24 cellular contexts compared by ENCODE assay signal in genomic region chr19:20151617-20152145, GRCh38.
"Had no signal": no experiment of that assay in that cellular context is flagged by ENCODE, and none has a peak within 500 bp of the region (broad histone marks: within the 10 kb centered on the region; RNA-seq: fewer than 3 reads in every experiment).

No MANE protein-coding gene starts in this region.

- H3K9me3 ChIP-seq: left ventricle myocardium inferior, mucosa of descending colon, neutrophil, pancreas, tibial artery, uterus had no signal

- H3K9me3 Mint-ChIP-seq: activated CD4-positive, alpha-beta memory T cell treated with anti-CD3 and anti-CD28 coated beads for 36 hours; activated naive CD8-positive, alpha-beta T cell treated with anti-CD3 and anti-CD28 coated beads, Interleukin-2, amount 50 U/mL, for 24 hours had no signal

- H3K27me3 ChIP-seq: dorsolateral prefrontal cortex, neutrophil, pancreas, tibial artery, uterus had no signal

- H3K4me1 Mint-ChIP-seq: activated CD4-positive, alpha-beta T cell treated with anti-CD3 and anti-CD28 coated beads for 36 hours; activated CD8-positive, alpha-beta memory T cell treated with anti-CD3 and anti-CD28 coated beads, Interleukin-2, amount 10 ng/mL, durations not matched to agents 7 days and 5 days; activated naive CD8-positive, alpha-beta T cell treated with anti-CD3 and anti-CD28 coated beads, Interleukin-2, amount 50 U/mL, for 24 hours; brain; immature natural killer cell; naive B cell had no signal

- H3K36me3 Mint-ChIP-seq: activated CD4-positive, alpha-beta memory T cell treated with anti-CD3 and anti-CD28 coated beads for 36 hours; activated CD8-positive, alpha-beta memory T cell treated with anti-CD3 and anti-CD28 coated beads, Interleukin-2, amount 10 ng/mL, durations not matched to agents 7 days and 5 days; immature natural killer cell had no signal

- H3K4me1 ChIP-seq: left ventricle myocardium inferior, pancreas, tibial artery, uterus had no signal

- H3K27me3 Mint-ChIP-seq: activated CD4-positive, alpha-beta memory T cell treated with anti-CD3 and anti-CD28 coated beads for 36 hours; activated CD4-positive, alpha-beta T cell treated with anti-CD3 and anti-CD28 coated beads for 36 hours; activated CD8-positive, alpha-beta memory T cell treated with anti-CD3 and anti-CD28 coated beads, Interleukin-2, amount 10 ng/mL, durations not matched to agents 7 days and 5 days; activated naive CD8-positive, alpha-beta T cell treated with anti-CD3 and anti-CD28 coated beads, Interleukin-2, amount 50 U/mL, for 24 hours; brain had no signal

- H3K4me3 ChIP-seq: dorsolateral prefrontal cortex, left ventricle myocardium inferior, mucosa of descending colon, pancreas, tibial artery, uterus had no signal

- H3K36me3 ChIP-seq: left ventricle myocardium inferior, neutrophil, pancreas, tibial artery, uterus had no signal

- H3K27ac ChIP-seq: dorsolateral prefrontal cortex, left ventricle myocardium inferior, neutrophil, pancreas, tibial artery, uterus had no signal

- H3K27ac Mint-ChIP-seq: activated CD4-positive, alpha-beta memory T cell treated with anti-CD3 and anti-CD28 coated beads for 36 hours; activated CD4-positive, alpha-beta T cell treated with anti-CD3 and anti-CD28 coated beads for 36 hours; activated CD8-positive, alpha-beta memory T cell treated with anti-CD3 and anti-CD28 coated beads, Interleukin-2, amount 10 ng/mL, durations not matched to agents 7 days and 5 days; activated naive CD4-positive, alpha-beta T cell treated with anti-CD3 and anti-CD28 coated beads for 36 hours; activated naive CD8-positive, alpha-beta T cell treated with anti-CD3 and anti-CD28 coated beads, Interleukin-2, amount 50 U/mL, for 24 hours; activated T-helper 2 cell treated with anti-CD3 and anti-CD28 coated beads, Interferon-gamma antibody, Interleukin-2, Interleukin-4, amounts not matched to agents 10 μg/mL and 5 μg/mL and 100 μg/mL, durations not matched to agents 14 hours and 24 hours and 36 hours; brain; immature natural killer cell; T-helper 2 cell treated with Interferon-gamma antibody and Interleukin-4, amounts not matched to agents 5 μg/mL and 100 μg/mL, for 36 hours had no signal

- DNase-seq: activated CD4-positive, alpha-beta memory T cell treated with anti-CD3 and anti-CD28 coated beads for 36 hours; activated CD4-positive, alpha-beta T cell treated with anti-CD3 and anti-CD28 coated beads for 36 hours; activated CD8-positive, alpha-beta memory T cell treated with anti-CD3 and anti-CD28 coated beads, Interleukin-2, amount 10 ng/mL, durations not matched to agents 7 days and 5 days; activated naive CD4-positive, alpha-beta T cell treated with anti-CD3 and anti-CD28 coated beads for 36 hours; activated naive CD8-positive, alpha-beta T cell treated with anti-CD3 and anti-CD28 coated beads, Interleukin-2, amount 50 U/mL, for 24 hours; anterior cingulate cortex; caudate nucleus; dorsolateral prefrontal cortex; head of caudate nucleus; immature natural killer cell; kidney glomerular epithelial cell; left ventricle myocardium inferior; mucosa of descending colon; naive B cell; pancreas; stimulated activated CD4-positive, alpha-beta T cell treated with anti-CD3 and anti-CD28 coated beads, Interleukin-1b, Interleukin-23, amount 100 ng/mL, for 48 hours; stimulated activated CD8-positive, alpha-beta memory T cell treated with anti-CD3 and anti-CD28 coated beads, Interleukin-4, amount 100 ng/mL, for 48 hours; stimulated activated naive CD4-positive, alpha-beta T cell treated with Interleukin-2 at 50 U/mL for 16 hours; tibial artery; uterus had no signal

- ATAC-seq: activated CD4-positive, alpha-beta T cell treated with anti-CD3 and anti-CD28 coated beads for 36 hours; activated CD8-positive, alpha-beta memory T cell treated with anti-CD3 and anti-CD28 coated beads, Interleukin-2, amount 10 ng/mL, durations not matched to agents 7 days and 5 days; activated naive CD8-positive, alpha-beta T cell treated with anti-CD3 and anti-CD28 coated beads, Interleukin-2, amount 50 U/mL, for 24 hours; mucosa of descending colon; pancreas had no signal

- H3K4me3 Mint-ChIP-seq: activated CD4-positive, alpha-beta memory T cell treated with anti-CD3 and anti-CD28 coated beads for 36 hours; activated CD4-positive, alpha-beta T cell treated with anti-CD3 and anti-CD28 coated beads for 36 hours; activated CD8-positive, alpha-beta memory T cell treated with anti-CD3 and anti-CD28 coated beads, Interleukin-2, amount 10 ng/mL, durations not matched to agents 7 days and 5 days; activated naive CD4-positive, alpha-beta T cell treated with anti-CD3 and anti-CD28 coated beads for 36 hours; activated naive CD8-positive, alpha-beta T cell treated with anti-CD3 and anti-CD28 coated beads, Interleukin-2, amount 50 U/mL, for 24 hours; immature natural killer cell; T-helper 2 cell treated with Interferon-gamma antibody and Interleukin-4, amounts not matched to agents 5 μg/mL and 100 μg/mL, for 36 hours had no signal
